ENCODE assay signal across 11 cellular contexts in genomic region chr17:49616086-49616485, GRCh38. TPM values are rescaled to one million over a fixed set of nuclear protein-coding genes. Genes with fewer than 3 reads are reported as not detected.
DNase-seq lines count a peak whose midpoint lies in the region; ATAC-seq and TF ChIP-seq lines count a peak whose summit lies in the region.
"Had no signal": no experiment of that assay in that cellular context is flagged by ENCODE, and none has a peak within 500 bp of the region (broad histone marks: within the 10 kb centered on the region; RNA-seq: fewer than 3 reads in every experiment).

No MANE protein-coding gene starts in this region.

- TF ChIP-seq CTCF in OCI-LY7 (conservative IDR thresholded peaks at IDR 0.05; ENCODE audit: low read length) (peak; percentile 25; the same call in 1 of the 2 replicates), esophagus muscularis mucosa (IDR thresholded peaks at IDR 0.05) (peak in 2 of 3 experiments; percentile 24 to 50), psoas muscle (IDR thresholded peaks at IDR 0.05) (no peak)

- DNase-seq in D341Med (ENCODE audit: low spot score) = peak; percentile 55
- DNase-seq in OCI-LY7 (ENCODE audit: low spot score) = no peak
- no peak for DNase-seq in esophagus muscularis mucosa (ENCODE audit: extremely low spot score)
- DNase-seq in psoas muscle = no peak
- no peak for DNase-seq in anterior cingulate cortex (lab: John Stamatoyannopoulos, UW)
- DNase-seq in ecto neural progenitor cell (ENCODE audit: low spot score) = no peak
- DNase-seq: activated CD4-positive, alpha-beta T cell treated with anti-CD3 and anti-CD28 coated beads for 4 hours; foreskin melanocyte; stimulated activated CD4-positive, alpha-beta T cell treated with anti-CD3 and anti-CD28 coated beads, Interleukin-4, amount 100 ng/mL, for 4 hours had no signal

- ATAC-seq in psoas muscle (peak in 2 of 4 donors; percentile 34 to 35), HG02973 (IDR thresholded peaks at IDR 0.05; ENCODE audit: unreplicated experiment) (no peak), GM19467 (IDR thresholded peaks at IDR 0.05; ENCODE audit: unreplicated experiment) (no peak)

- no peaks in the 10 kb centered on the region for H4K20me1 ChIP-seq in OCI-LY7 (ENCODE audit: insufficient read depth, low read length)

- no peak for TF ChIP-seq POLR2A in esophagus muscularis mucosa (IDR thresholded peaks at IDR 0.05; ENCODE audit: low read depth)

- H3K9me2 ChIP-seq in OCI-LY7 (ENCODE audit: insufficient read depth, low read length) = no peaks in the 10 kb centered on the region

- CTCF ChIA-PET in OCI-LY7 (lab: Charles Lee; ENCODE audit: unreplicated experiment) = no interaction called here

- TF ChIP-seq EP300 in esophagus muscularis mucosa (IDR thresholded peaks at IDR 0.05) = no peak

- H3K27me3 ChIP-seq in esophagus muscularis mucosa = no peaks in the 10 kb centered on the region
- H3K27me3 ChIP-seq in psoas muscle (ENCODE audit: insufficient read depth in 3 of 3, low read length in 2 of 3) = no peaks in the 10 kb centered on the region

- no TSS peak for BruUV-seq in OCI-LY7 (replicated peaks; lab: Mats Ljungman, UMichigan)

- H3K4me1 ChIP-seq in OCI-LY7 (ENCODE audit: insufficient read depth, low read length, poor library complexity, severe bottlenecking) = no peaks in the 10 kb centered on the region
- peaks cover 40 to 95% (median 82%) of the 10 kb centered on the region in 4 donors for H3K4me1 ChIP-seq in esophagus muscularis mucosa
- H3K4me1 ChIP-seq in psoas muscle = peaks cover 43% of the 10 kb centered on the region

- H3K27ac ChIP-seq in OCI-LY7 (ENCODE audit: low read depth, low read length, poor library complexity, severe bottlenecking) (no peak overlapping the region), esophagus muscularis mucosa (replicated peaks in 1 of 4) (peak overlapping the region; percentile 64 to 76 (median 67)), psoas muscle (peak overlapping the region; percentile 43)

- POLR2A ChIA-PET in OCI-LY7 (lab: Charles Lee) = interaction anchor here (0.5 kb wide), 1 partner anchor 18 kb away, joined by 4 read pairs; no protein-coding TSS in a partner anchor

- peaks cover 73% of the 10 kb centered on the region for H3K36me3 ChIP-seq in OCI-LY7 (ENCODE audit: insufficient read depth, low read length)
- peaks cover 35 to 63% (median 52%) of the 10 kb centered on the region in 4 donors for H3K36me3 ChIP-seq in esophagus muscularis mucosa
- peaks cover 3 to 53% of the 10 kb centered on the region in 2 donors for H3K36me3 ChIP-seq in psoas muscle (ENCODE audit: insufficient read depth in 1 of 2, low read depth in 1 of 2)

- intact Hi-C loops in OCI-LY7 (cut with micrococcal nuclease; ENCODE audit: unreplicated experiment) (no loop called here), esophagus muscularis mucosa (cut with DNase I) (no loop called here), psoas muscle (cut with DNase I) (loop anchor here in 1 of 2 donors (5.0 kb wide), 2 partner anchors 46 to 61 kb away; partner anchors contain the start of gene SPOP)

- no peaks in the 10 kb centered on the region for H3K79me2 ChIP-seq in OCI-LY7 (ENCODE audit: insufficient read depth, low read depth, low read length)

- H3K9me3 ChIP-seq in OCI-LY7 (ENCODE audit: low read length) (no peaks in the 10 kb centered on the region), esophagus muscularis mucosa (no peaks in the 10 kb centered on the region), psoas muscle (no peaks in the 10 kb centered on the region)

- 59% methylated on average over 3 of the region's 3 CpGs for WGBS in esophagus muscularis mucosa
- WGBS in psoas muscle, 3 donors = 71 to 83% (median 77%) methylated on average over 3 of the region's 3 CpGs

- H2AFZ ChIP-seq in OCI-LY7 (ENCODE audit: low read length) = no peak overlapping the region

- no peak overlapping the region for H3K4me3 ChIP-seq in OCI-LY7 (ENCODE audit: low read depth, low read length, poor library complexity, severe bottlenecking)
- H3K4me3 ChIP-seq in esophagus muscularis mucosa = no peak overlapping the region
- H3K4me3 ChIP-seq in psoas muscle = peak overlapping the region; percentile 13

- no peak overlapping the region for H3K4me2 ChIP-seq in OCI-LY7 (ENCODE audit: low read length)

RNA-seq across cellular contexts. Expression of gene NXPH3, which starts 40.4 kb away (rescaled TPM):
- total RNA-seq in OCI-LY7 (2014; rRNA removed; shearing (Covaris generic)) = not detected in 2 replicates
- not detected in 2 replicates for total RNA-seq in OCI-LY7 (2022)
- 10 to 100 TPM; 12.6 to 37.8 (median 21.2) TPM for total RNA-seq in esophagus muscularis mucosa
- 1 to 10 TPM in 1 of 4 donors, under 1 TPM in 3; 0.42 to 1.8 (median 0.61) TPM for total RNA-seq in psoas muscle
- under 1 TPM; 0.39 to 0.75 (median 0.55) TPM for polyA plus RNA-seq in psoas muscle

Comparison
In these comparisons a context has a peak if more than half of its experiments do, and no peak if none do; other contexts are left out.
1. RNA of gene NXPH3, which starts 40.4 kb away (total RNA-seq): 12.6 to 37.8 TPM in esophagus muscularis mucosa; 0.42 to 1.8 TPM in psoas muscle and not detected in OCI-LY7; every median in the first group is over 4 times any median in the second.